ENCODE assay signal across 39 cellular contexts in the genomic region with DNA sequence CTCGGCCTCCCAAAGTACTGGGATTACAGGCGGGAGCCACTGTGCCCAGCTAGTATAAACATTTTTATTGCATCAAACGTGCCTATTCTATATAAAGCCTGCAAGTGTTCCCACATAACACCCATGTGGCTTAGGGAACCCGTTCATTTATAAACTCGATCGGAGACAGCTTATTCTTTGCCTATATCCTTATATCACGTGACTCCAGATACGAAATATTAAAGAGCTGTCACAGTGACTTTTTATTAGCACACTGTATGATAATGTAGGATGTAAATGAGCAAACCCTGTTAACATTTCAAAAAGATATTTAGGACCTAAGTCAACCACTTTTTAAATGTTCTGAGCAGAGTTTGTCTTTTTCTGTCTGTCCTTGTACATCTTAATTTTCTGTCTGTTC.
"Had no signal": no experiment of that assay in that cellular context is flagged by ENCODE, and none has a peak within 500 bp of the region (broad histone marks: within the 10 kb centered on the region; RNA-seq: fewer than 3 reads in every experiment).

No MANE protein-coding gene starts in this region.

- FAIRE-seq: astrocyte, bronchial epithelial cell, colon had no signal

- H3K36me3 ChIP-seq: adrenal gland, ascending aorta, brain microvascular endothelial cell, breast epithelium, cardiac muscle cell had no signal

- H3K4me3 Mint-ChIP-seq: activated naive CD4-positive, alpha-beta T cell treated with anti-CD3 and anti-CD28 coated beads for 36 hours; activated naive CD4-positive, alpha-beta T cell treated with anti-CD3 and anti-CD28 coated beads, Interleukin-2, amount 10 ng/mL, durations not matched to agents 7 days and 5 days; activated naive CD4-positive, alpha-beta T cell treated with anti-CD3 and anti-CD28 coated beads, Interleukin-2, amount 50 U/mL, for 24 hours; activated naive CD8-positive, alpha-beta T cell; activated naive CD8-positive, alpha-beta T cell treated with anti-CD3 and anti-CD28 coated beads for 36 hours; activated naive CD8-positive, alpha-beta T cell treated with anti-CD3 and anti-CD28 coated beads, Interleukin-2, amount 10 ng/mL, durations not matched to agents 7 days and 5 days; activated naive CD8-positive, alpha-beta T cell treated with anti-CD3 and anti-CD28 coated beads, Interleukin-2, amount 50 U/mL, for 24 hours; activated T-cell treated with anti-CD3 and anti-CD28 coated beads, Interleukin-2, amount 50 U/mL, for 4 hours; activated T-cell treated with anti-CD3 and anti-CD28 coated beads, Interleukin-2, amount 50 U/mL, for 72 hours; activated T-helper 1 cell treated with anti-CD3 and anti-CD28 coated beads, Interleukin-12 subunit alpha, Interleukin-12 subunit beta, Interleukin-2, Interleukin-4 antibody, amounts not matched to agents 30 ng/mL and 10 ng/mL and 1 ng/mL, durations not matched to agents 14 hours and 24 hours and 36 hours; activated T-helper 17 cell treated with anti-CD3 and anti-CD28 coated beads, Interleukin-2, amount 50 U/mL, for 72 hours; brain; central memory CD8-positive, alpha-beta T cell had no signal

- H3K4me1 ChIP-seq: adrenal gland, ascending aorta, body of pancreas, breast epithelium had no signal

- ATAC-seq: activated naive CD4-positive, alpha-beta T cell treated with anti-CD3 and anti-CD28 coated beads, Interleukin-2, amount 50 U/mL, for 72 hours; activated naive CD8-positive, alpha-beta T cell treated with anti-CD3 and anti-CD28 coated beads, Interleukin-2, amount 50 U/mL, for 24 hours; activated T-cell treated with anti-CD3 and anti-CD28 coated beads, Interleukin-2, amount 50 U/mL, for 4 hours; activated T-cell treated with anti-CD3 and anti-CD28 coated beads, Interleukin-2, amount 50 U/mL, for 72 hours; activated T-helper 17 cell treated with anti-CD3 and anti-CD28 coated beads, Interleukin-2, amount 50 U/mL, for 72 hours; body of pancreas had no signal

- H3K27me3 ChIP-seq: adrenal gland, ascending aorta, brain microvascular endothelial cell, breast epithelium, cardiac muscle cell had no signal

- H3K9me3 ChIP-seq: adrenal gland, ascending aorta, body of pancreas, breast epithelium had no signal

- H3K27ac ChIP-seq: adrenal gland, ascending aorta, body of pancreas, brain microvascular endothelial cell, breast epithelium, cardiac muscle cell had no signal

- H3K27me3 Mint-ChIP-seq: activated naive CD4-positive, alpha-beta T cell treated with anti-CD3 and anti-CD28 coated beads, Interleukin-2, amount 10 ng/mL, durations not matched to agents 7 days and 5 days; activated naive CD8-positive, alpha-beta T cell treated with anti-CD3 and anti-CD28 coated beads for 36 hours; activated naive CD8-positive, alpha-beta T cell treated with anti-CD3 and anti-CD28 coated beads, Interleukin-2, amount 10 ng/mL, durations not matched to agents 7 days and 5 days; activated T-helper 17 cell treated with anti-CD3 and anti-CD28 coated beads, Interleukin-2, amount 50 U/mL, for 72 hours; brain; central memory CD8-positive, alpha-beta T cell had no signal

- H3K4me3 ChIP-seq: adrenal gland, ascending aorta, body of pancreas, breast epithelium, cardiac muscle cell had no signal

- H3K27ac Mint-ChIP-seq: activated naive CD4-positive, alpha-beta T cell treated with anti-CD3 and anti-CD28 coated beads for 36 hours; activated naive CD4-positive, alpha-beta T cell treated with anti-CD3 and anti-CD28 coated beads, Interleukin-2, amount 10 ng/mL, durations not matched to agents 7 days and 5 days; activated naive CD4-positive, alpha-beta T cell treated with anti-CD3 and anti-CD28 coated beads, Interleukin-2, amount 50 U/mL, for 24 hours; activated naive CD4-positive, alpha-beta T cell treated with anti-CD3 and anti-CD28 coated beads, Interleukin-2, amount 50 U/mL, for 72 hours; activated naive CD8-positive, alpha-beta T cell; activated naive CD8-positive, alpha-beta T cell treated with anti-CD3 and anti-CD28 coated beads for 36 hours; activated naive CD8-positive, alpha-beta T cell treated with anti-CD3 and anti-CD28 coated beads, Interleukin-2, amount 10 ng/mL, durations not matched to agents 7 days and 5 days; activated naive CD8-positive, alpha-beta T cell treated with anti-CD3 and anti-CD28 coated beads, Interleukin-2, amount 50 U/mL, for 24 hours; activated T-cell treated with anti-CD3 and anti-CD28 coated beads, Interleukin-2, amount 50 U/mL, for 72 hours; activated T-helper 1 cell treated with anti-CD3 and anti-CD28 coated beads, Interleukin-12 subunit alpha, Interleukin-12 subunit beta, Interleukin-2, Interleukin-4 antibody, amounts not matched to agents 30 ng/mL and 10 ng/mL and 1 ng/mL, durations not matched to agents 14 hours and 24 hours and 36 hours; activated T-helper 17 cell treated with anti-CD3 and anti-CD28 coated beads, Interleukin-2, amount 50 U/mL, for 72 hours; activated T-helper 2 cell treated with anti-CD3 and anti-CD28 coated beads, Interferon-gamma antibody, Interleukin-2, Interleukin-4, amounts not matched to agents 10 μg/mL and 5 μg/mL and 100 μg/mL, durations not matched to agents 14 hours and 24 hours and 36 hours had no signal

- H3K36me3 Mint-ChIP-seq: activated naive CD4-positive, alpha-beta T cell treated with anti-CD3 and anti-CD28 coated beads, Interleukin-2, amount 10 ng/mL, durations not matched to agents 7 days and 5 days; activated naive CD4-positive, alpha-beta T cell treated with anti-CD3 and anti-CD28 coated beads, Interleukin-2, amount 50 U/mL, for 24 hours; activated naive CD4-positive, alpha-beta T cell treated with anti-CD3 and anti-CD28 coated beads, Interleukin-2, amount 50 U/mL, for 72 hours; activated naive CD8-positive, alpha-beta T cell; activated naive CD8-positive, alpha-beta T cell treated with anti-CD3 and anti-CD28 coated beads for 36 hours; activated naive CD8-positive, alpha-beta T cell treated with anti-CD3 and anti-CD28 coated beads, Interleukin-2, amount 10 ng/mL, durations not matched to agents 7 days and 5 days; brain had no signal

- DNase-seq: activated effector memory CD4-positive, alpha-beta T cell treated with anti-CD3 and anti-CD28 coated beads, Interleukin-2, amount 50 U/mL, for 16 hours; activated effector memory CD4-positive, alpha-beta T cell treated with Interleukin-2 at 50 U/mL for 16 hours; activated gamma-delta T cell; activated gamma-delta T cell treated with Interleukin-2 at 50 U/mL for 16 hours; activated naive CD4-positive, alpha-beta T cell; activated naive CD4-positive, alpha-beta T cell treated with anti-CD3 and anti-CD28 coated beads for 36 hours; activated naive CD4-positive, alpha-beta T cell treated with anti-CD3 and anti-CD28 coated beads, Interleukin-2, amount 10 ng/mL, durations not matched to agents 7 days and 5 days; activated naive CD4-positive, alpha-beta T cell treated with anti-CD3 and anti-CD28 coated beads, Interleukin-2, amount 50 U/mL, for 16 hours; activated naive CD4-positive, alpha-beta T cell treated with Interleukin-2 at 50 U/mL for 16 hours; activated naive CD8-positive, alpha-beta T cell treated with anti-CD3 and anti-CD28 coated beads for 36 hours; activated naive CD8-positive, alpha-beta T cell treated with anti-CD3 and anti-CD28 coated beads, Interleukin-2, amount 10 ng/mL, durations not matched to agents 7 days and 5 days; activated naive CD8-positive, alpha-beta T cell treated with anti-CD3 and anti-CD28 coated beads, Interleukin-2, amount 50 U/mL, for 24 hours; activated T-cell treated with anti-CD3 and anti-CD28 coated beads, Interleukin-2, amount 50 U/mL, for 4 hours; activated T-cell treated with anti-CD3 and anti-CD28 coated beads, Interleukin-2, amount 50 U/mL, for 48 hours; activated T-cell treated with anti-CD3 and anti-CD28 coated beads, Interleukin-2, amount 50 U/mL, for 72 hours; adrenal gland; amniotic stem cell; amygdala; anterior cingulate cortex; aorta; body of pancreas; brain microvascular endothelial cell; caudate nucleus; central memory CD4-positive, alpha-beta T cell; cerebellar nuclear complex had no signal

- H3K4me1 Mint-ChIP-seq: activated naive CD4-positive, alpha-beta T cell treated with anti-CD3 and anti-CD28 coated beads, Interleukin-2, amount 10 ng/mL, durations not matched to agents 7 days and 5 days; activated naive CD4-positive, alpha-beta T cell treated with anti-CD3 and anti-CD28 coated beads, Interleukin-2, amount 50 U/mL, for 24 hours; activated naive CD8-positive, alpha-beta T cell treated with anti-CD3 and anti-CD28 coated beads for 36 hours; activated naive CD8-positive, alpha-beta T cell treated with anti-CD3 and anti-CD28 coated beads, Interleukin-2, amount 10 ng/mL, durations not matched to agents 7 days and 5 days; activated naive CD8-positive, alpha-beta T cell treated with anti-CD3 and anti-CD28 coated beads, Interleukin-2, amount 50 U/mL, for 24 hours; activated T-helper 17 cell treated with anti-CD3 and anti-CD28 coated beads, Interleukin-2, amount 50 U/mL, for 72 hours; central memory CD8-positive, alpha-beta T cell had no signal
